In the genomic region with DNA sequence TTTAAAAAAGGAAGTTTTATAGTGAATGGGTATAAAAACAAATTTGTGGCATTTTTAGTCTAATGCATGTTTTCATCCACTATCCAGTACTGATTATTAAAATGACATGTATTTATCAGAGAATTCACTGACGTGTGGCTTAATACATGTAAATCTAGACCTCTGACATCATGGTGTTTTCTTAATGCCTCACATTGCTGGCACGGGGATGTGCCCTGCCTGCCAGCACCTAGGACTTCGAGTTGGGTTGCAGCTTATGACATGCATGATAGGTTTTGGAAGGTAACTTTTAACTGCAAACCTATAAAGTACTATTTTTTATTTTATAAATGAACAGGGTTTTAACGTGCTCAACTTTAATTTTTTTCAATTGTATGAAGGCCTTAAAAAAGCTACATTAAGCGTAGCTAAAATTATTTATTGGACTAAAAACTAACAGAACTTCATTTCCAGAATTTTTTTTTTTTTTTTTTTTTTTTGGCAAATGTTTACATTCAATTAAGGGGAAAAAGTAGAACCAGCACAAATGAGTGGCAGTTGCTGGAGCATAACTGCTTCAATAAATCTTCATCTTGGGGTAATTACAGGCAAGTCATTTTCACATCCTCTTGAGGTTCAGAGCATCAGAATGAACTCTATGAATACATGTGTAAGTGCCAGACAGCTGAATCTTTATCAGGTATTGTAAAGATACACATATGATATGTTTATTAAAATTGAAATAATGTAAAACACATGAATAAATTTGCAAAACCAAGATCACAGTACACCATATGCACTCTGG, we compare ENCODE assay signal across 35 cellular contexts. TPM values are rescaled to one million over a fixed set of nuclear protein-coding genes. Genes with fewer than 3 reads are reported as not detected.
DNase-seq lines count a peak whose midpoint lies in the region; ATAC-seq, FAIRE-seq and TF ChIP-seq lines count a peak whose summit lies in the region.
"Had no signal": no experiment of that assay in that cellular context is flagged by ENCODE, and none has a peak within 500 bp of the region (broad histone marks: within the 10 kb centered on the region; RNA-seq: fewer than 3 reads in every experiment).

No MANE protein-coding gene starts in this region.

- in situ Hi-C loops in GM12878 (cut with MboI) = no loop called here

- intact Hi-C loops in GM12878 (cut with micrococcal nuclease; ENCODE audit: unreplicated experiment) = no loop called here
- intact Hi-C loops in PC-3 (cut with micrococcal nuclease) = no loop called here

- H3K27ac ChIP-seq in GM12878 (ENCODE audit: control insufficient read depth, insufficient read depth) (no peak overlapping the region), PC-3 (ENCODE audit: low read length) (no peak overlapping the region)
- H3K27ac ChIP-seq: ascending aorta, heart left ventricle, KMS-11, ovary, VCaP had no signal

- TF ChIP-seq RAD21 in GM12878 (IDR thresholded peaks at IDR 0.05; ENCODE audit: insufficient read depth, low read depth, low read length) = no peak

- H3K27me3 Mint-ChIP-seq in stimulated activated naive B cell treated with anti-CD40 and anti-IgM and Interleukin-4, amounts not matched to agents 10 μg/mL and 1 μg/mL and 100 μg/mL, for 72 hours = no peaks in the 10 kb centered on the region
- H3K27me3 Mint-ChIP-seq: activated naive CD8-positive, alpha-beta T cell treated with anti-CD3 and anti-CD28 coated beads, Interleukin-2, amount 10 ng/mL, durations not matched to agents 7 days and 5 days; effector memory CD8-positive, alpha-beta T cell had no signal

- H3K9ac ChIP-seq in GM12878 (ENCODE audit: control insufficient read depth, insufficient read depth, low read length) (no peak overlapping the region), PC-3 (ENCODE audit: low read length) (no peak overlapping the region)
- H3K9ac ChIP-seq: KMS-11 had no signal

- no TSS peak for BruUV-seq in GM12878 (replicated peaks; lab: Mats Ljungman, UMichigan)
- BruUV-seq in PC-3 (replicated peaks; lab: Mats Ljungman, UMichigan) = no TSS peak

- H3K4me3 Mint-ChIP-seq in stimulated activated naive B cell treated with anti-CD40 and anti-IgM and Interleukin-4, amounts not matched to agents 10 μg/mL and 1 μg/mL and 100 μg/mL, for 72 hours = no peak overlapping the region
- H3K4me3 Mint-ChIP-seq: activated naive CD8-positive, alpha-beta T cell treated with anti-CD3 and anti-CD28 coated beads, Interleukin-2, amount 10 ng/mL, durations not matched to agents 7 days and 5 days; effector memory CD8-positive, alpha-beta T cell; T-helper 2 cell treated with Interferon-gamma antibody and Interleukin-4, amounts not matched to agents 5 μg/mL and 100 μg/mL, for 36 hours had no signal

- no peak for ATAC-seq in GM12878
- peak; percentile 64 to 69 for ATAC-seq in stimulated activated naive B cell treated with anti-CD40 and anti-IgM and Interleukin-4, amounts not matched to agents 10 μg/mL and 1 μg/mL and 100 μg/mL, for 72 hours (replicated peaks)
- no peak for ATAC-seq in GM21825 (IDR thresholded peaks at IDR 0.05; ENCODE audit: unreplicated experiment)
- ATAC-seq in PC-3 = no peak
- ATAC-seq: effector memory CD8-positive, alpha-beta T cell; Right ventricle myocardium inferior had no signal

- H3K4me1 ChIP-seq in GM12878 (ENCODE audit: control insufficient read depth, insufficient read depth, low read length) (no peaks in the 10 kb centered on the region), PC-3 (ENCODE audit: insufficient read depth, low read length) (no peaks in the 10 kb centered on the region)
- H3K4me1 ChIP-seq: ascending aorta, BE2C had no signal

- peak; percentile 62 for FAIRE-seq in GM12878 (lab: Jason Lieb, UNC)
- FAIRE-seq: GM18507, HTR-8/SVneo had no signal

- RAD21 ChIA-PET in GM12878 (lab: Charles Lee; ENCODE audit: unreplicated experiment) = interaction anchor here (0.6 to 1.1 kb wide), 4 partner anchors 32 to 86 kb away, joined by 3 read pairs; no protein-coding TSS in a partner anchor

- no peak for TF ChIP-seq POLR2A in GM12878 (IDR thresholded peaks at IDR 0.05; ENCODE audit: low read depth, low read length)

- POLR2A ChIA-PET in GM12878 (lab: Charles Lee) = interaction anchor here (0.6 to 1.0 kb wide), 4 partner anchors 40 to 168 kb away, joined by 3 to 5 read pairs (median 4); no protein-coding TSS in a partner anchor
- POLR2A ChIA-PET in PC-3 (lab: Charles Lee; ENCODE audit: unreplicated experiment) = no interaction called here

- H2AFZ ChIP-seq in GM12878 (ENCODE audit: control insufficient read depth, low read depth, low read length) = no peak overlapping the region
- H2AFZ ChIP-seq in PC-3 (ENCODE audit: low read length) = no peak overlapping the region

- no peaks in the 10 kb centered on the region for H3K79me2 ChIP-seq in GM12878 (ENCODE audit: control insufficient read depth, insufficient read depth, low read length)
- no peaks in the 10 kb centered on the region for H3K79me2 ChIP-seq in PC-3 (ENCODE audit: low read length)

- SMC1A ChIA-PET in GM12878 (lab: Charles Lee; ENCODE audit: uncharacterized antibody, unreplicated experiment) = interaction anchor here (0.6 to 1.0 kb wide), 3 partner anchors 23 to 711 kb away, joined by 3 read pairs; no protein-coding TSS in a partner anchor

- H3K4me3 ChIP-seq in GM12878 (no peak overlapping the region), PC-3 (ENCODE audit: low read length) (no peak overlapping the region)
- H3K4me3 ChIP-seq: ascending aorta, heart left ventricle, ovary had no signal

- no peaks in the 10 kb centered on the region for H3K9me3 ChIP-seq in GM12878 (replicated peaks; ENCODE audit: control insufficient read depth, insufficient read depth, low read length)
- H3K9me3 ChIP-seq in PC-3 (ENCODE audit: low read length) = no peaks in the 10 kb centered on the region
- H3K9me3 ChIP-seq: BE2C, ovary had no signal

- CTCF ChIA-PET in GM12878 (lab: Yijun Ruan, JAX) = interaction anchor here (0.6 kb wide), 2 partner anchors 68 to 75 kb away, joined by 3 read pairs; no protein-coding TSS in a partner anchor
- CTCF ChIA-PET in PC-3 (lab: Charles Lee) = no interaction called here

- 84% methylated on average over 5 of the region's 5 CpGs for WGBS in GM12878 (ENCODE audit: insufficient coverage, insufficient replicate concordance, low lambda C conversion rate, missing lambda C conversion rate)

- H3K9me2 ChIP-seq in PC-3 (replicated peaks; ENCODE audit: low read length) = no peaks in the 10 kb centered on the region

- H3K36me3 Mint-ChIP-seq in stimulated activated naive B cell treated with anti-CD40 and anti-IgM and Interleukin-4, amounts not matched to agents 10 μg/mL and 1 μg/mL and 100 μg/mL, for 72 hours = peaks cover 24 to 33% of the 10 kb centered on the region in 2 donors

- H3K4me1 Mint-ChIP-seq in stimulated activated naive B cell treated with anti-CD40 and anti-IgM and Interleukin-4, amounts not matched to agents 10 μg/mL and 1 μg/mL and 100 μg/mL, for 72 hours = peaks cover 15 to 24% of the 10 kb centered on the region in 2 donors

- H3K27ac Mint-ChIP-seq in stimulated activated naive B cell treated with anti-CD40 and anti-IgM and Interleukin-4, amounts not matched to agents 10 μg/mL and 1 μg/mL and 100 μg/mL, for 72 hours = no peak overlapping the region
- H3K27ac Mint-ChIP-seq: activated naive CD8-positive, alpha-beta T cell treated with anti-CD3 and anti-CD28 coated beads, Interleukin-2, amount 10 ng/mL, durations not matched to agents 7 days and 5 days; T-helper 2 cell treated with Interferon-gamma antibody and Interleukin-4, amounts not matched to agents 5 μg/mL and 100 μg/mL, for 36 hours had no signal

- H3K36me3 ChIP-seq in GM12878 (ENCODE audit: control insufficient read depth in 2 of 2, insufficient read depth in 2 of 2, low read length in 1 of 2) = peaks cover 0 to 28% of the 10 kb centered on the region in 2 experiments; a peak in 3 of 4 replicates
- H3K36me3 ChIP-seq in PC-3 (ENCODE audit: low read depth, low read length) = peaks cover 7% of the 10 kb centered on the region; the same call in 1 of the 2 replicates
- H3K36me3 ChIP-seq: ovary had no signal

- H3K27me3 ChIP-seq in GM12878 (replicated peaks in 1 of 2; ENCODE audit: control insufficient read depth in 2 of 2, insufficient read depth in 2 of 2, low read length in 1 of 2) (no peaks in the 10 kb centered on the region), PC-3 (ENCODE audit: low read length) (no peaks in the 10 kb centered on the region)
- H3K27me3 ChIP-seq: ascending aorta, BE2C, heart left ventricle, ovary had no signal

- TF ChIP-seq CTCF in GM12878 (IDR thresholded peaks at IDR 0.05 in 2 of 3, conservative IDR thresholded peaks at IDR 0.05 in 1 of 3; ENCODE audit: control insufficient read depth in 2 of 3, extremely low read depth in 1 of 3, insufficient read depth in 1 of 3, low read depth in 3 of 3, low read length in 3 of 3) = no peak
- no peak for TF ChIP-seq CTCF in PC-3 (conservative IDR thresholded peaks at IDR 0.05; ENCODE audit: low read depth, low read length)

- DNase-seq in NCI-H2171 treated with DMSO at 0.1 percent for 48 hours (lab: John Stamatoyannopoulos, UW) = peak; percentile 26
- DNase-seq in NCI-H2171 (lab: John Stamatoyannopoulos, UW) = no peak
- DNase-seq in NCI-H1694 treated with DMSO at 0.1 percent for 48 hours (lab: John Stamatoyannopoulos, UW) = peak; percentile 20
- DNase-seq in GM12878 (ENCODE audit: low read depth, low spot score) = no peak
- no peak for DNase-seq in stimulated activated naive B cell treated with anti-CD40 and anti-IgM and Interleukin-4, amounts not matched to agents 10 μg/mL and 1 μg/mL and 100 μg/mL, for 72 hours
- no peak for DNase-seq in T-helper 9 cell
- DNase-seq in PC-3 = no peak
- DNase-seq: activated CD4-positive, alpha-beta T cell treated with anti-CD3 and anti-CD28 coated beads for 48 hours; activated CD8-positive, alpha-beta memory T cell treated with anti-CD3 and anti-CD28 coated beads for 24 hours; activated gamma-delta T cell; activated naive CD8-positive, alpha-beta T cell treated with anti-CD3 and anti-CD28 coated beads, Interleukin-2, amount 10 ng/mL, durations not matched to agents 7 days and 5 days; BE2C; caudate nucleus; cortex of kidney; effector memory CD8-positive, alpha-beta T cell; foreskin fibroblast; GF-D8; heart left ventricle; MM.1S; NCI-H2081; NCI-H524 treated with DMSO at 0.1 percent for 48 hours; ovary; stimulated activated CD4-positive, alpha-beta T cell treated with anti-CD3 and anti-CD28 coated beads, Interleukin-2, amount 100 ng/mL, for 24 hours; trophoblast cell had no signal

- no peak for TF ChIP-seq EP300 in GM12878 (IDR thresholded peaks at IDR 0.05; ENCODE audit: borderline replicate concordance in 1 of 2, control insufficient read depth in 1 of 2, low read depth in 2 of 2, low read length in 2 of 2)

- H3K4me2 ChIP-seq in GM12878 (ENCODE audit: control insufficient read depth, insufficient read depth) (no peak overlapping the region), PC-3 (ENCODE audit: low read length) (no peak overlapping the region)
- H3K4me2 ChIP-seq: KMS-11 had no signal

- peaks cover 0 to 6% of the 10 kb centered on the region in 2 donors for H3K9me3 Mint-ChIP-seq in stimulated activated naive B cell treated with anti-CD40 and anti-IgM and Interleukin-4, amounts not matched to agents 10 μg/mL and 1 μg/mL and 100 μg/mL, for 72 hours
- H3K9me3 Mint-ChIP-seq: activated naive CD8-positive, alpha-beta T cell treated with anti-CD3 and anti-CD28 coated beads, Interleukin-2, amount 10 ng/mL, durations not matched to agents 7 days and 5 days; effector memory CD8-positive, alpha-beta T cell; T-helper 2 cell treated with Interferon-gamma antibody and Interleukin-4, amounts not matched to agents 5 μg/mL and 100 μg/mL, for 36 hours had no signal

- no peaks in the 10 kb centered on the region for H3F3A ChIP-seq in PC-3 (ENCODE audit: low read length, unreplicated experiment)

- H4K20me1 ChIP-seq in GM12878 (ENCODE audit: control insufficient read depth, insufficient read depth) = no peaks in the 10 kb centered on the region
- H4K20me1 ChIP-seq in PC-3 (ENCODE audit: low read length) = no peaks in the 10 kb centered on the region

RNA-seq across cellular contexts. Expression of gene METTL21C, which starts 16.3 kb away (rescaled TPM):
- total RNA-seq in GM12878 (2013; cell fraction: nucleolus; rRNA removed) = not detected in 2 replicates
- total RNA-seq in GM12878 (2014; rRNA removed) (not detected in 2 replicates), GM12878 (2014; rRNA removed; fragmentation: Illumina TruSeq; extraction: Trizol) (0.13 TPM in 1 of 2 replicates, not detected in the other), GM12878 (2021) (not detected in 2 replicates), PC-3 (2014; rRNA removed) (not detected in 2 replicates)
- not detected for polyA plus RNA-seq in GM12878 (2011; ENCODE audit: low read depth)
- polyA plus RNA-seq in GM12878 (2011; rRNA removed) (not detected in 2 replicates), GM12878 (2014; fragmentation: Illumina TruSeq; extraction: Trizol) (not detected in 2 replicates), GM12878 (2014; fragmentation: Nextera tagmentation; extraction: Ambion mirVana) (not detected), GM12878 (2014; rRNA removed) (not detected in 2 replicates), GM12878 (2016; fragmentation: Nextera tagmentation; extraction: Ambion mirVana) (not detected)
- not detected in 2 replicates for polyA plus RNA-seq in GM12878 (2011; cell fraction: cytosol; rRNA removed)
- not detected in 2 replicates for polyA plus RNA-seq in GM12878 (2011; cell fraction: nucleus; rRNA removed)
- not detected in 2 replicates for polyA plus RNA-seq in GM12878 (2012)
- polyA minus RNA-seq in GM12878 (2011; rRNA and poly(A)+ RNA removed) = not detected in 2 replicates
- polyA minus RNA-seq in GM12878 (2011; cell fraction: cytosol; rRNA and poly(A)+ RNA removed) = not detected in 2 replicates
- not detected in 2 replicates for polyA minus RNA-seq in GM12878 (2011; cell fraction: nucleus; rRNA and poly(A)+ RNA removed)
- total RNA-seq: activated naive CD8-positive, alpha-beta T cell treated with anti-CD3 and anti-CD28 coated beads, Interleukin-2, amount 10 ng/mL, durations not matched to agents 7 days and 5 days; ascending aorta; heart left ventricle; lung microvascular endothelial cell; ovary; Right ventricle myocardium inferior had no signal
- polyA plus RNA-seq: esophagus, heart left ventricle, neural cell had no signal

Comparison
In these comparisons a context has a peak if more than half of its experiments do, and no peak if none do; other contexts are left out.
1. DNase-seq: peak in NCI-H2171 treated with DMSO at 0.1 percent for 48 hours (single experiment) and NCI-H1694 treated with DMSO at 0.1 percent for 48 hours (single experiment); none in NCI-H2171 (single experiment), GM12878 (single experiment), stimulated activated naive B cell treated with anti-CD40 and anti-IgM and Interleukin-4, amounts not matched to agents 10 μg/mL and 1 μg/mL and 100 μg/mL, for 72 hours (single experiment), T-helper 9 cell (single experiment) and PC-3 (single experiment).
2. ATAC-seq: peak in stimulated activated naive B cell treated with anti-CD40 and anti-IgM and Interleukin-4, amounts not matched to agents 10 μg/mL and 1 μg/mL and 100 μg/mL, for 72 hours (2 of 2); none in GM12878 (single experiment), GM21825 (single experiment) and PC-3 (single experiment).